26 cellular contexts compared by ENCODE assay signal in genomic region chr22:31056986-31057599, GRCh38. TPM values are rescaled to one million over a fixed set of nuclear protein-coding genes. Genes with fewer than 3 reads are reported as not detected.
DNase-seq lines count a peak whose midpoint lies in the region; ATAC-seq, FAIRE-seq and TF ChIP-seq lines count a peak whose summit lies in the region.
"Had no signal": no experiment of that assay in that cellular context is flagged by ENCODE, and none has a peak within 500 bp of the region (broad histone marks: within the 10 kb centered on the region; RNA-seq: fewer than 3 reads in every experiment).

No MANE protein-coding gene starts in this region.

- TF ChIP-seq CTCF in HepG2 (CRISPR knock-in tag; IDR thresholded peaks at IDR 0.05) (no peak), right lobe of liver (IDR thresholded peaks at IDR 0.05) (no peak), fibroblast of villous mesenchyme (IDR thresholded peaks at IDR 0.05; ENCODE audit: insufficient read depth, low read depth, low read length) (no peak), retinal pigment epithelial cell (conservative IDR thresholded peaks at IDR 0.05; ENCODE audit: low read depth, low read length) (no peak)

- intact Hi-C loops in HepG2 (cut with micrococcal nuclease; ENCODE audit: unreplicated experiment), result loop anchor here (5.0 kb wide), 1 partner anchor 90 kb away; the partner anchor contains the start of genes MORC2 and TUG1
- intact Hi-C loops in right lobe of liver (cut with DNase I), result no loop called here
- intact Hi-C loops in activated CD4-positive, alpha-beta memory T cell treated with anti-CD3 and anti-CD28 coated beads for 36 hours (cut with micrococcal nuclease), result no loop called here

- FAIRE-seq in HepG2 (lab: Jason Lieb, UNC), result no peak
- FAIRE-seq: kidney, small intestine had no signal

- no peak for DNase-seq in HepG2 (ENCODE audit: low spot score)
- no peak for DNase-seq in right lobe of liver
- peak; percentile 39 for DNase-seq in fibroblast of villous mesenchyme (ENCODE audit: low read depth)
- peak; percentile 75 for DNase-seq in retinal pigment epithelial cell (ENCODE audit: low read depth)
- DNase-seq in NCI-H1048 (lab: John Stamatoyannopoulos, UW), result no peak
- DNase-seq in NCI-H1417 treated with DMSO at 0.1 percent for 48 hours (lab: John Stamatoyannopoulos, UW), result no peak
- no peak for DNase-seq in activated CD4-positive, alpha-beta memory T cell treated with anti-CD3 and anti-CD28 coated beads for 36 hours
- no peak for DNase-seq in activated T-cell treated with anti-CD3 and anti-CD28 coated beads, Interleukin-2, amount 50 U/mL, for 1 hour
- DNase-seq: activated CD4-positive, alpha-beta memory T cell treated with anti-CD3 and anti-CD28 coated beads, Interleukin-2, amount 10 ng/mL, durations not matched to agents 7 days and 5 days; activated CD4-positive, CD25-positive, alpha-beta regulatory T cell; activated effector memory CD4-positive, alpha-beta T cell treated with anti-CD3 and anti-CD28 coated beads, Interleukin-2, amount 50 U/mL, for 16 hours; activated T-cell treated with anti-CD3 and anti-CD28 coated beads for 4 hours; DMS79; effector memory CD4-positive, alpha-beta T cell; kidney; lower lobe of right lung; NCI-H1694; NCI-H2171; NCI-H510A treated with DMSO at 0.1 percent for 48 hours; PC-9; SIG-M5; small intestine; stimulated activated CD4-positive, alpha-beta T cell treated with anti-CD3 and anti-CD28 coated beads, Interleukin-2, amount 100 ng/mL, for 48 hours had no signal

- no peaks in the 10 kb centered on the region for H3K36me3 Mint-ChIP-seq in activated CD4-positive, alpha-beta memory T cell treated with anti-CD3 and anti-CD28 coated beads for 36 hours
- H3K36me3 Mint-ChIP-seq: stimulated activated effector memory CD8-positive, alpha-beta T cell treated with anti-CD3 and anti-CD28 coated beads, Interleukin-12 subunit alpha, Interleukin-12 subunit beta, amount 100 ng/mL, for 72 hours had no signal

- no peak overlapping the region for H3K4me3 Mint-ChIP-seq in activated CD4-positive, alpha-beta memory T cell treated with anti-CD3 and anti-CD28 coated beads for 36 hours
- H3K4me3 Mint-ChIP-seq: activated CD4-positive, alpha-beta memory T cell treated with anti-CD3 and anti-CD28 coated beads, Interleukin-2, amount 10 ng/mL, durations not matched to agents 7 days and 5 days; stimulated activated effector memory CD8-positive, alpha-beta T cell treated with anti-CD3 and anti-CD28 coated beads, Interleukin-12 subunit alpha, Interleukin-12 subunit beta, amount 100 ng/mL, for 72 hours had no signal

- CTCF ChIA-PET in HepG2 (lab: Yijun Ruan, JAX; ENCODE audit: low intra/inter-chr PET ratio, low total read pairs), result no interaction called here
- CTCF ChIA-PET in activated CD4-positive, alpha-beta memory T cell treated with anti-CD3 and anti-CD28 coated beads for 36 hours (lab: Charles Lee), result no interaction called here

- H3K27me3 ChIP-seq in HepG2 (ENCODE audit: control insufficient read depth in 1 of 2, insufficient read depth in 2 of 2, low read length in 2 of 2) (no peaks in the 10 kb centered on the region), right lobe of liver (no peaks in the 10 kb centered on the region)
- H3K27me3 ChIP-seq: neutrophil had no signal

- H3K27ac Mint-ChIP-seq in activated CD4-positive, alpha-beta memory T cell treated with anti-CD3 and anti-CD28 coated beads for 36 hours, result no peak overlapping the region
- H3K27ac Mint-ChIP-seq: activated CD4-positive, alpha-beta memory T cell treated with anti-CD3 and anti-CD28 coated beads, Interleukin-2, amount 10 ng/mL, durations not matched to agents 7 days and 5 days; stimulated activated effector memory CD8-positive, alpha-beta T cell treated with anti-CD3 and anti-CD28 coated beads, Interleukin-12 subunit alpha, Interleukin-12 subunit beta, amount 100 ng/mL, for 72 hours had no signal

- H3K36me3 ChIP-seq in HepG2 (replicated peaks in 1 of 2; ENCODE audit: control insufficient read depth in 1 of 2, insufficient read depth in 2 of 2, low read length in 2 of 2) (no peaks in the 10 kb centered on the region), right lobe of liver (no peaks in the 10 kb centered on the region)
- H3K36me3 ChIP-seq: lower lobe of right lung, neutrophil had no signal

- H3K27ac ChIP-seq in HepG2 (ENCODE audit: extremely low read length, insufficient read depth, low read length), result no peak overlapping the region
- no peak overlapping the region for H3K27ac ChIP-seq in right lobe of liver
- H3K27ac ChIP-seq: neutrophil, PC-9 had no signal

- H2AFZ ChIP-seq in HepG2 (ENCODE audit: low read length), result no peak overlapping the region
- H2AFZ ChIP-seq: PC-9 had no signal

- H3K9me3 ChIP-seq in HepG2 (ENCODE audit: low read length), result no peaks in the 10 kb centered on the region
- no peaks in the 10 kb centered on the region for H3K9me3 ChIP-seq in right lobe of liver
- H3K9me3 ChIP-seq: lower lobe of right lung, neutrophil had no signal

- H3K4me2 ChIP-seq in HepG2 (ENCODE audit: low read depth, low read length), result no peak overlapping the region
- H3K4me2 ChIP-seq: PC-9 had no signal

- no peak for TF ChIP-seq EP300 in HepG2 (IDR thresholded peaks at IDR 0.05; ENCODE audit: low read depth in 2 of 2, low read length in 2 of 2)
- no peak for TF ChIP-seq EP300 in HepG2 (CRISPR knock-in tag; IDR thresholded peaks at IDR 0.05; ENCODE audit: borderline replicate concordance)

- BruUV-seq in HepG2 (replicated peaks; lab: Mats Ljungman, UMichigan), result no TSS peak

- H3K4me1 Mint-ChIP-seq in activated CD4-positive, alpha-beta memory T cell treated with anti-CD3 and anti-CD28 coated beads for 36 hours (ENCODE audit: low read depth), result no peaks in the 10 kb centered on the region
- H3K4me1 Mint-ChIP-seq: activated CD4-positive, alpha-beta memory T cell treated with anti-CD3 and anti-CD28 coated beads, Interleukin-2, amount 10 ng/mL, durations not matched to agents 7 days and 5 days had no signal

- no peak for ATAC-seq in HepG2
- no peak for ATAC-seq in right lobe of liver
- ATAC-seq: esophagus mucosa; lower lobe of right lung; stimulated activated effector memory CD8-positive, alpha-beta T cell treated with anti-CD3 and anti-CD28 coated beads, Interleukin-12 subunit alpha, Interleukin-12 subunit beta, amount 100 ng/mL, for 72 hours had no signal

- H3K27me3 Mint-ChIP-seq in activated CD4-positive, alpha-beta memory T cell treated with anti-CD3 and anti-CD28 coated beads for 36 hours, result no peaks in the 10 kb centered on the region
- H3K27me3 Mint-ChIP-seq: activated CD4-positive, alpha-beta memory T cell treated with anti-CD3 and anti-CD28 coated beads, Interleukin-2, amount 10 ng/mL, durations not matched to agents 7 days and 5 days had no signal

- H3K4me3 ChIP-seq in HepG2 (replicated peaks in 1 of 3; ENCODE audit: insufficient read depth in 1 of 3, low read depth in 2 of 3, low read length in 3 of 3) (no peak overlapping the region), right lobe of liver (no peak overlapping the region), fibroblast of villous mesenchyme (ENCODE audit: low read depth, low read length) (no peak overlapping the region), retinal pigment epithelial cell (ENCODE audit: low read length) (no peak overlapping the region)
- H3K4me3 ChIP-seq: lower lobe of right lung, PC-9 had no signal

- no peaks in the 10 kb centered on the region for H4K20me1 ChIP-seq in HepG2 (ENCODE audit: insufficient read depth, low read length)

- no peak for TF ChIP-seq RAD21 in HepG2 (CRISPR knock-in tag; IDR thresholded peaks at IDR 0.05)

- POLR2A ChIA-PET in HepG2 (lab: Yijun Ruan, JAX), result interaction anchor here (0.9 to 3.8 kb wide), 6 partner anchors 10 to 88 kb away, joined by 3 to 29 read pairs (median 18); partner anchors contain the start of genes MORC2, SMTN and TUG1
- POLR2A ChIA-PET in activated CD4-positive, alpha-beta memory T cell treated with anti-CD3 and anti-CD28 coated beads for 36 hours (lab: Charles Lee), result no interaction called here

- H3K4me1 ChIP-seq in HepG2 (ENCODE audit: insufficient read depth, low read length) (peaks cover 63% of the 10 kb centered on the region), right lobe of liver (no peaks in the 10 kb centered on the region)

- WGBS in HepG2 (ENCODE audit: low lambda C conversion rate), result 85% methylated on average over 5 of the region's 5 CpGs
- 56% methylated on average over 2 of the region's 5 CpGs for WGBS in right lobe of liver (ENCODE audit: insufficient coverage, low coverage, low lambda C conversion rate, missing lambda C conversion rate)

- H3K9me3 Mint-ChIP-seq in activated CD4-positive, alpha-beta memory T cell treated with anti-CD3 and anti-CD28 coated beads for 36 hours, result no peaks in the 10 kb centered on the region
- H3K9me3 Mint-ChIP-seq: activated CD4-positive, alpha-beta memory T cell treated with anti-CD3 and anti-CD28 coated beads, Interleukin-2, amount 10 ng/mL, durations not matched to agents 7 days and 5 days; stimulated activated effector memory CD8-positive, alpha-beta T cell treated with anti-CD3 and anti-CD28 coated beads, Interleukin-12 subunit alpha, Interleukin-12 subunit beta, amount 100 ng/mL, for 72 hours had no signal

- TF ChIP-seq POLR2A in HepG2 (IDR thresholded peaks at IDR 0.05; ENCODE audit: insufficient read depth in 1 of 2, low read depth in 2 of 2, low read length in 2 of 2), result no peak
- no peak for TF ChIP-seq POLR2A in right lobe of liver (IDR thresholded peaks at IDR 0.05)

- no peaks in the 10 kb centered on the region for H3K79me2 ChIP-seq in HepG2 (ENCODE audit: insufficient read depth, low read length)

- in situ Hi-C loops in HepG2 (cut with HindIII; ENCODE audit: extremely low pct_ligation_motif_present, low pct_unique_long_range_greater_than_20kb), result no loop called here

- no peak overlapping the region for H3K9ac ChIP-seq in HepG2 (ENCODE audit: insufficient read depth, low read depth, low read length)

RNA-seq across cellular contexts. Expression of gene SMTN, which starts 24.0 kb away (rescaled TPM):
- total RNA-seq in HepG2 (2016; rRNA removed; fragmentation: Illumina TruSeq; extraction: Trizol) (6.9 and 14.7 TPM in 2 replicates), right lobe of liver (10 to 100 TPM; 16.9 to 54.1 (median 24.3) TPM), fibroblast of villous mesenchyme (75.7 and 94.1 TPM in 2 replicates)
- 2.5 and 3.0 TPM in 2 replicates for total RNA-seq in HepG2 (2016; cell fraction: cytosol; rRNA removed; fragmentation: Illumina TruSeq; extraction: Trizol; ENCODE audit: low read depth)
- total RNA-seq in HepG2 (2016; cell fraction: insoluble cytoplasmic fraction; rRNA removed; fragmentation: Illumina TruSeq; extraction: Trizol), result 5.5 and 15.8 TPM in 2 replicates
- 7.5 and 8.5 TPM in 2 replicates for total RNA-seq in HepG2 (2016; cell fraction: membrane; rRNA removed; fragmentation: Illumina TruSeq; extraction: Trizol)
- 17.4 and 23.6 TPM in 2 replicates for total RNA-seq in HepG2 (2016; cell fraction: nucleus; rRNA removed; fragmentation: Illumina TruSeq; extraction: Trizol)
- polyA plus RNA-seq in HepG2 (2011; rRNA removed), result 24.2 and 26.1 TPM in 2 replicates
- 10.8 and 14.8 TPM in 2 replicates for polyA plus RNA-seq in HepG2 (2011; cell fraction: cytosol; rRNA removed)
- 129 and 177 TPM in 2 replicates for polyA plus RNA-seq in HepG2 (2011; cell fraction: nucleus; rRNA removed)
- 16.2 and 21.3 TPM in 2 replicates for polyA plus RNA-seq in HepG2 (2012)
- polyA plus RNA-seq in HepG2 (2016; cell fraction: cytosol; fragmentation: Illumina TruSeq; extraction: Trizol; ENCODE audit: low read depth), result 2.3 and 3.6 TPM in 2 replicates
- 6.1 and 9.7 TPM in 2 replicates for polyA plus RNA-seq in HepG2 (2016; cell fraction: insoluble cytoplasmic fraction; fragmentation: Illumina TruSeq; extraction: Trizol; ENCODE audit: low read depth)
- 5.1 and 6.6 TPM in 2 replicates for polyA plus RNA-seq in HepG2 (2016; cell fraction: membrane; fragmentation: Illumina TruSeq; extraction: Trizol; ENCODE audit: low read depth)
- 48.9 and 50.6 TPM in 2 replicates for polyA plus RNA-seq in HepG2 (2016; cell fraction: nucleus; fragmentation: Illumina TruSeq; extraction: Trizol; ENCODE audit: insufficient read depth, low read depth)
- 5.1 and 18.8 TPM in 2 replicates for polyA minus RNA-seq in HepG2 (2011; rRNA and poly(A)+ RNA removed; ENCODE audit: low replicate concordance)
- 11.6 and 13.2 TPM in 2 replicates for polyA minus RNA-seq in HepG2 (2011; cell fraction: cytosol; rRNA and poly(A)+ RNA removed)
- polyA minus RNA-seq in HepG2 (2011; cell fraction: nucleus; rRNA and poly(A)+ RNA removed), result 28.8 and 31.8 TPM in 2 replicates
- total RNA-seq in activated CD4-positive, alpha-beta memory T cell treated with anti-CD3 and anti-CD28 coated beads for 36 hours, result 10 to 100 TPM; 55.1 to 57.4 TPM

RNA-seq across cellular contexts. Expression of gene SELENOM, which starts 50.3 kb away (rescaled TPM):
- total RNA-seq in HepG2 (2016; rRNA removed; fragmentation: Illumina TruSeq; extraction: Trizol) (2.4 and 4.1 TPM in 2 replicates), right lobe of liver (10 to 100 TPM in 3 of 6 experiments, 1 to 10 TPM in 3; 4.7 to 52.0 (median 9.4) TPM), fibroblast of villous mesenchyme (152 and 155 TPM in 2 replicates)
- total RNA-seq in HepG2 (2016; cell fraction: cytosol; rRNA removed; fragmentation: Illumina TruSeq; extraction: Trizol; ENCODE audit: low read depth), result 1.9 and 4.6 TPM in 2 replicates
- total RNA-seq in HepG2 (2016; cell fraction: insoluble cytoplasmic fraction; rRNA removed; fragmentation: Illumina TruSeq; extraction: Trizol), result 1.6 and 3.5 TPM in 2 replicates
- 1.9 and 2.9 TPM in 2 replicates for total RNA-seq in HepG2 (2016; cell fraction: membrane; rRNA removed; fragmentation: Illumina TruSeq; extraction: Trizol)
- total RNA-seq in HepG2 (2016; cell fraction: nucleus; rRNA removed; fragmentation: Illumina TruSeq; extraction: Trizol), result 1.5 and 2.6 TPM in 2 replicates
- 4.3 and 5.5 TPM in 2 replicates for polyA plus RNA-seq in HepG2 (2011; rRNA removed)
- polyA plus RNA-seq in HepG2 (2011; cell fraction: cytosol; rRNA removed), result 5.8 and 12.6 TPM in 2 replicates
- 5.9 and 7.6 TPM in 2 replicates for polyA plus RNA-seq in HepG2 (2011; cell fraction: nucleus; rRNA removed)
- 2.5 and 2.9 TPM in 2 replicates for polyA plus RNA-seq in HepG2 (2012)
- polyA plus RNA-seq in HepG2 (2016; cell fraction: cytosol; fragmentation: Illumina TruSeq; extraction: Trizol; ENCODE audit: low read depth), result 3.5 and 5.0 TPM in 2 replicates
- polyA plus RNA-seq in HepG2 (2016; cell fraction: insoluble cytoplasmic fraction; fragmentation: Illumina TruSeq; extraction: Trizol; ENCODE audit: low read depth), result 2.3 and 2.8 TPM in 2 replicates
- 4.2 and 4.5 TPM in 2 replicates for polyA plus RNA-seq in HepG2 (2016; cell fraction: membrane; fragmentation: Illumina TruSeq; extraction: Trizol; ENCODE audit: low read depth)
- 3.5 and 5.2 TPM in 2 replicates for polyA plus RNA-seq in HepG2 (2016; cell fraction: nucleus; fragmentation: Illumina TruSeq; extraction: Trizol; ENCODE audit: insufficient read depth, low read depth)
- 1.4 and 4.9 TPM in 2 replicates for polyA minus RNA-seq in HepG2 (2011; rRNA and poly(A)+ RNA removed; ENCODE audit: low replicate concordance)
- polyA minus RNA-seq in HepG2 (2011; cell fraction: cytosol; rRNA and poly(A)+ RNA removed), result 1.8 and 2.3 TPM in 2 replicates
- polyA minus RNA-seq in HepG2 (2011; cell fraction: nucleus; rRNA and poly(A)+ RNA removed), result 1.5 and 2.4 TPM in 2 replicates
- 10 to 100 TPM; 14.1 to 14.3 TPM for total RNA-seq in activated CD4-positive, alpha-beta memory T cell treated with anti-CD3 and anti-CD28 coated beads for 36 hours

Comparison
In these comparisons a context has a peak if more than half of its experiments do, and no peak if none do; other contexts are left out.
1. DNase-seq: peak in fibroblast of villous mesenchyme (single experiment) and retinal pigment epithelial cell (single experiment); none in HepG2 (single experiment), right lobe of liver (0 of 3), NCI-H1048 (single experiment), NCI-H1417 treated with DMSO at 0.1 percent for 48 hours (single experiment), activated CD4-positive, alpha-beta memory T cell treated with anti-CD3 and anti-CD28 coated beads for 36 hours (single experiment) and activated T-cell treated with anti-CD3 and anti-CD28 coated beads, Interleukin-2, amount 50 U/mL, for 1 hour (single experiment).